Comparison of ENCODE assay signal across 8 cellular contexts in genomic region chr17:62423647-62424461, GRCh38. TPM values are rescaled to one million over a fixed set of nuclear protein-coding genes. Genes with fewer than 3 reads are reported as not detected.
A peak's percentile ranks its signal among the peaks of the same experiment; 100 is the strongest.
DNase-seq lines count a peak whose midpoint lies in the region; ATAC-seq and TF ChIP-seq lines count a peak whose summit lies in the region.
"Not testable (repeated sequence)": the region's sequence is repeated elsewhere in the genome, so short reads cannot be mapped to it uniquely, and the experiment has no call there.

METTL2A (plus strand) TSS chr17:62423897; CDS start chr17:62423903, 6 bp downstream.

- not testable (repeated sequence) for TF ChIP-seq EP300 in suprapubic skin (IDR thresholded peaks at IDR 0.05)

- TF ChIP-seq POLR2A in suprapubic skin (IDR thresholded peaks at IDR 0.05) = not testable (repeated sequence)

- peak within 1 kb of the TSS; percentile 77 for H3K4me3 ChIP-seq in suprapubic skin

- H3K27ac ChIP-seq in suprapubic skin = peak within 1 kb of the TSS; percentile 54

- H3K27me3 ChIP-seq in suprapubic skin = not testable (repeated sequence)

- DNase-seq in GM10266 (ENCODE audit: extremely low spot score) = peak; percentile 61
- DNase-seq in NAMALWA (ENCODE audit: low spot score) = peak; percentile 97
- peak; percentile 94 for DNase-seq in SK-MEL-5 (ENCODE audit: low read depth, low spot score)
- DNase-seq in activated naive CD4-positive, alpha-beta T cell treated with Interleukin-2 at 50 U/mL for 16 hours = peak; percentile 89
- peak; percentile 50 for DNase-seq in globus pallidus (ENCODE audit: low spot score)
- peak; percentile 74 for DNase-seq in occipital lobe (lab: John Stamatoyannopoulos, UW)
- DNase-seq in suprapubic skin (ENCODE audit: low spot score in 2 of 2) = peak; percentile 90 to 92

- in situ Hi-C loops in SK-MEL-5 (cut with HindIII; ENCODE audit: low pct_unique_long_range_greater_than_20kb, low sequenced_read_pairs) = not testable (repeated sequence)

- ATAC-seq in HG02571 (IDR thresholded peaks at IDR 0.05; ENCODE audit: unreplicated experiment) = peak; percentile 90

- peaks cover 17% of the 10 kb centered on the region for H3K4me1 ChIP-seq in suprapubic skin

- not testable (repeated sequence) for H3K9me3 ChIP-seq in suprapubic skin

- under 1% methylated on average over 47 of the region's 58 CpGs for WGBS in suprapubic skin

- not testable (repeated sequence) for H3K36me3 ChIP-seq in suprapubic skin

- TF ChIP-seq CTCF in GM10266 (IDR thresholded peaks at IDR 0.05; ENCODE audit: control insufficient read depth, insufficient read depth, low read depth, missing control alignments) (peak; percentile 47), suprapubic skin (IDR thresholded peaks at IDR 0.05) (peak in 1 of 2 donors; percentile 46)

RNA-seq across cellular contexts. Expression of gene METTL2A, which starts in this region (rescaled TPM):
- total RNA-seq in SK-MEL-5 (2014; rRNA removed; shearing (Covaris generic)) = 41.3 and 43.7 TPM in 2 replicates
- polyA plus RNA-seq in SK-MEL-5 (2015; cell fraction: cytosol; rRNA removed) = 26.5 and 30.4 TPM in 2 replicates
- 12.8 and 24.6 TPM in 2 replicates for polyA plus RNA-seq in SK-MEL-5 (2015; cell fraction: nucleus; rRNA removed)
- 42.3 TPM for total RNA-seq in occipital lobe
- total RNA-seq in suprapubic skin = 10 to 100 TPM; 14.7 to 21.7 (median 15.4) TPM

Comparison
In these comparisons a context has a peak if more than half of its experiments do, and no peak if none do; other contexts are left out.
1. Peak in every context shown above with its lines: DNase-seq, ATAC-seq, H3K4me3 ChIP-seq and H3K27ac ChIP-seq.